10 cellular contexts compared by ENCODE assay signal in the genomic region with DNA sequence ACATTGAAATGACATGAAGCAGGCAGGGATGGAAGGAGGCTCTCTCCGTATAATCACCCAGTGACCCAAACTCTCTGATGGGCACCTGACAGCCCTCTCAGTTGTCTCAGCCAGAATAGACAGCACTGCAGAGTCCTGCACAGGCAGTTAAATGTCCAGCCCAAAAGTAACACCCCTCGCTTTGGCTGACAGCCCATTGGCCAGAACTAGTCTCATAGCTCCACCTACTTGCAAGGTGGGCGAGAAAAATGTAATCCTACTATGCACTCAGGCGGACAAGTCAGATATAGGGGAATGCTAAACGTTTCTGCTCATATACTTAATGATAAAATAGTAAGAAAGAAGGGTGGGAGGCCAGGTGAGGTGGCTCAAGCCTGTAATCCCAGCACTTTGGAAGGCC.
"Had no signal": no experiment of that assay in that cellular context is flagged by ENCODE, and none has a peak within 500 bp of the region (broad histone marks: within the 10 kb centered on the region; RNA-seq: fewer than 3 reads in every experiment).

No MANE protein-coding gene starts in this region.

- H3K9me3 ChIP-seq: HAP-1 had no signal

- H2AFZ ChIP-seq: GM23248 had no signal

- ATAC-seq: HCT116, HepG2 had no signal

- H3K36me3 ChIP-seq: HAP-1 had no signal

- H3K27ac ChIP-seq: GM23248, HL-60, KMS-11 had no signal

- DNase-seq: GM23248, GOT3, H7, HFFc6, KBM-7 had no signal

- H3K4me1 ChIP-seq: HAP-1 had no signal

- H3K9ac ChIP-seq: GM23248, KMS-11 had no signal

- H3K4me3 ChIP-seq: GM23248, HAP-1 had no signal

- H3K4me2 ChIP-seq: KMS-11 had no signal
